8 cellular contexts compared by ENCODE assay signal in genomic region chr4:80592950-80593349, GRCh38.
DNase-seq lines count a peak whose midpoint lies in the region; ATAC-seq and TF ChIP-seq lines count a peak whose summit lies in the region.

No MANE protein-coding gene starts in this region.

- H3K4me3 ChIP-seq in BJ (ENCODE audit: low read depth, low read length) (no peak overlapping the region), adrenal gland (no peak overlapping the region)

- no peak overlapping the region for H3K4me3 Mint-ChIP-seq in WTC11

- H3K9me3 Mint-ChIP-seq in WTC11, result no peaks in the 10 kb centered on the region

- intact Hi-C loops in adrenal gland (cut with DNase I), result no loop called here

- H3K9me3 ChIP-seq in adrenal gland (replicated peaks in 1 of 3), result no peaks in the 10 kb centered on the region

- no peaks in the 10 kb centered on the region for H3K4me1 Mint-ChIP-seq in WTC11

- no peak overlapping the region for H3K27ac ChIP-seq in adrenal gland

- ATAC-seq in GM19043 (IDR thresholded peaks at IDR 0.05; ENCODE audit: low read depth, unreplicated experiment), result peak; percentile 71
- peak; percentile 68 for ATAC-seq in HG03103 (IDR thresholded peaks at IDR 0.05; ENCODE audit: low read depth, unreplicated experiment)
- ATAC-seq in WTC11, result peak; percentile 84

- no peak overlapping the region for H3K27ac Mint-ChIP-seq in WTC11

- CTCF ChIA-PET in BJ (lab: Yijun Ruan, JAX) (no interaction called here), WTC11 (lab: Charles Lee) (interaction anchor here (0.5 to 1.2 kb wide), 2 partner anchors 22 to 230 kb away, joined by 3 read pairs; no protein-coding TSS in a partner anchor)

- H3K36me3 ChIP-seq in BJ (ENCODE audit: control insufficient read depth, insufficient read depth, low read length) (no peaks in the 10 kb centered on the region), adrenal gland (replicated peaks in 1 of 2) (no peaks in the 10 kb centered on the region)

- POLR2A ChIA-PET in BJ (lab: Charles Lee), result no interaction called here
- POLR2A ChIA-PET in WTC11 (lab: Charles Lee), result no interaction called here

- H3K4me1 ChIP-seq in adrenal gland (replicated peaks in 1 of 2), result no peaks in the 10 kb centered on the region

- TF ChIP-seq CTCF in BJ (IDR thresholded peaks at IDR 0.05; ENCODE audit: insufficient read depth, low read depth, low read length) (0 out of 2 replicates have a peak, but pooled peaks have one; percentile 3), WTC11 (IDR thresholded peaks at IDR 0.05) (no peak), adrenal gland (IDR thresholded peaks at IDR 0.05) (no peak)

- no peaks in the 10 kb centered on the region for H3K27me3 Mint-ChIP-seq in WTC11 (ENCODE audit: low read depth)

- WGBS in adrenal gland, 4 donors, result 32 to 44% (median 38%) methylated on average over 2 of the region's 2 CpGs

- H3K27me3 ChIP-seq in BJ (ENCODE audit: control insufficient read depth, insufficient read depth, low read length) (no peaks in the 10 kb centered on the region), adrenal gland (no peaks in the 10 kb centered on the region)

- no peaks in the 10 kb centered on the region for H3K36me3 Mint-ChIP-seq in WTC11

- TF ChIP-seq POLR2A in adrenal gland (IDR thresholded peaks at IDR 0.05), result no peak

- DNase-seq in BJ (ENCODE audit: low read depth) (no peak), WTC11 (ENCODE audit: low spot score) (no peak), foreskin melanocyte (no peak), activated T-cell treated with anti-CD3 and anti-CD28 coated beads for 4 hours (no peak), adrenal gland (no peak)
- DNase-seq in stimulated activated CD4-positive, alpha-beta T cell treated with anti-CD3 and anti-CD28 coated beads, Interleukin-4, amount 100 ng/mL, for 1 hour, result no peak

TF ChIP-seq in WTC11, 78 proteins besides CTCF, POLR2A, EP300 and RAD21:
- TF ChIP-seq TEAD4 (CRISPR knock-in tag; IDR thresholded peaks at IDR 0.05), result no peak
- TF ChIP-seq NFE2L1 (CRISPR knock-in tag; IDR thresholded peaks at IDR 0.05), result no peak
- no peak for TF ChIP-seq CREM (CRISPR knock-in tag; IDR thresholded peaks at IDR 0.05)
- no peak for TF ChIP-seq FOXP1 (CRISPR knock-in tag; IDR thresholded peaks at IDR 0.05; ENCODE audit: borderline replicate concordance)
- TF ChIP-seq JAZF1 (CRISPR knock-in tag; IDR thresholded peaks at IDR 0.05), result no peak
- no peak for TF ChIP-seq AR (CRISPR knock-in tag; IDR thresholded peaks at IDR 0.05)
- no peak for TF ChIP-seq OVOL2 (CRISPR knock-in tag; IDR thresholded peaks at IDR 0.05; ENCODE audit: borderline replicate concordance)
- no peak for TF ChIP-seq ZNF532 (CRISPR knock-in tag; IDR thresholded peaks at IDR 0.05; ENCODE audit: borderline replicate concordance)
- TF ChIP-seq ZBTB43 (CRISPR knock-in tag; IDR thresholded peaks at IDR 0.05), result no peak
- TF ChIP-seq ZNF138 (CRISPR knock-in tag; conservative IDR thresholded peaks at IDR 0.05), result no peak
- TF ChIP-seq ZNF396 (CRISPR knock-in tag; IDR thresholded peaks at IDR 0.05; ENCODE audit: borderline replicate concordance), result no peak
